In genomic region chr17:4152471-4152870, GRCh38 we compare ENCODE assay signal across 26 cellular contexts. TPM values are rescaled to one million over a fixed set of nuclear protein-coding genes. Genes with fewer than 3 reads are reported as not detected.
DNase-seq lines count a peak whose midpoint lies in the region; ATAC-seq lines count a peak whose summit lies in the region.
"Had no signal": no experiment of that assay in that cellular context is flagged by ENCODE, and none has a peak within 500 bp of the region (broad histone marks: within the 10 kb centered on the region; RNA-seq: fewer than 3 reads in every experiment).

No MANE protein-coding gene starts in this region.

- no peaks in the 10 kb centered on the region for H3K9me3 Mint-ChIP-seq in stimulated activated effector memory CD8-positive, alpha-beta T cell treated with anti-CD3 and anti-CD28 coated beads, Interleukin-12 subunit alpha, Interleukin-12 subunit beta, amount 100 ng/mL, for 72 hours
- H3K9me3 Mint-ChIP-seq: activated T-cell treated with anti-CD3 and anti-CD28 coated beads, Interleukin-2, amount 50 U/mL, for 72 hours; CD4-positive, alpha-beta memory T cell; endodermal cell; nephron; stimulated activated memory B cell treated with anti-CD40 and anti-IgM and Interleukin-4, amounts not matched to agents 10 μg/mL and 1 μg/mL and 100 μg/mL, for 72 hours had no signal

- DNase-seq in AG20443 (ENCODE audit: low spot score) (peak; percentile 73), M059J (ENCODE audit: low read depth) (peak; percentile 74), astrocyte of the hippocampus (ENCODE audit: low read depth, low spot score) (peak; percentile 25), hepatic stellate cell (ENCODE audit: low spot score) (peak; percentile 79), superior temporal gyrus (ENCODE audit: extremely low spot score) (no peak), COLO668 (lab: John Stamatoyannopoulos, UW; ENCODE audit: unreplicated experiment) (no peak)
- no peak for DNase-seq in stimulated activated effector memory CD8-positive, alpha-beta T cell treated with anti-CD3 and anti-CD28 coated beads, Interleukin-12 subunit alpha, Interleukin-12 subunit beta, amount 100 ng/mL, for 72 hours (ENCODE audit: low spot score in 2 of 2)
- DNase-seq: ACHN; activated CD4-positive, alpha-beta T cell treated with anti-CD3 and anti-CD28 coated beads for 36 hours; activated naive CD4-positive, alpha-beta T cell treated with anti-CD3 and anti-CD28 coated beads, Interleukin-2, amount 50 U/mL, for 16 hours; activated T-cell treated with anti-CD3 and anti-CD28 coated beads, Interleukin-2, amount 50 U/mL, for 72 hours; body of pancreas; CD4-positive, alpha-beta memory T cell; colonic mucosa; DMS153; endodermal cell; left colon; MM.1S; NCI-H748 treated with DMSO at 0.1 percent for 48 hours; SHP77; tibial artery had no signal

- ATAC-seq in HG03460 (IDR thresholded peaks at IDR 0.05; ENCODE audit: unreplicated experiment), result no peak
- no peak for ATAC-seq in stimulated activated effector memory CD8-positive, alpha-beta T cell treated with anti-CD3 and anti-CD28 coated beads, Interleukin-12 subunit alpha, Interleukin-12 subunit beta, amount 100 ng/mL, for 72 hours
- ATAC-seq: activated CD4-positive, alpha-beta T cell treated with anti-CD3 and anti-CD28 coated beads for 36 hours; activated T-cell treated with anti-CD3 and anti-CD28 coated beads, Interleukin-2, amount 50 U/mL, for 72 hours; body of pancreas; HepG2; left colon; sciatic nerve; stimulated activated memory B cell treated with anti-CD40 and anti-IgM and Interleukin-4, amounts not matched to agents 10 μg/mL and 1 μg/mL and 100 μg/mL, for 72 hours had no signal

- no peak overlapping the region for H3K4me3 Mint-ChIP-seq in stimulated activated effector memory CD8-positive, alpha-beta T cell treated with anti-CD3 and anti-CD28 coated beads, Interleukin-12 subunit alpha, Interleukin-12 subunit beta, amount 100 ng/mL, for 72 hours
- H3K4me3 Mint-ChIP-seq: activated CD4-positive, alpha-beta T cell treated with anti-CD3 and anti-CD28 coated beads for 36 hours; activated T-cell treated with anti-CD3 and anti-CD28 coated beads, Interleukin-2, amount 50 U/mL, for 72 hours; CD4-positive, alpha-beta memory T cell; endodermal cell; nephron; stimulated activated memory B cell treated with anti-CD40 and anti-IgM and Interleukin-4, amounts not matched to agents 10 μg/mL and 1 μg/mL and 100 μg/mL, for 72 hours had no signal

- no peaks in the 10 kb centered on the region for H3K36me3 Mint-ChIP-seq in stimulated activated effector memory CD8-positive, alpha-beta T cell treated with anti-CD3 and anti-CD28 coated beads, Interleukin-12 subunit alpha, Interleukin-12 subunit beta, amount 100 ng/mL, for 72 hours

- no peak overlapping the region for H3K27ac Mint-ChIP-seq in stimulated activated effector memory CD8-positive, alpha-beta T cell treated with anti-CD3 and anti-CD28 coated beads, Interleukin-12 subunit alpha, Interleukin-12 subunit beta, amount 100 ng/mL, for 72 hours
- H3K27ac Mint-ChIP-seq: activated CD4-positive, alpha-beta T cell treated with anti-CD3 and anti-CD28 coated beads for 36 hours; activated T-cell treated with anti-CD3 and anti-CD28 coated beads, Interleukin-2, amount 50 U/mL, for 72 hours; CD4-positive, alpha-beta memory T cell; endodermal cell; nephron; stimulated activated memory B cell treated with anti-CD40 and anti-IgM and Interleukin-4, amounts not matched to agents 10 μg/mL and 1 μg/mL and 100 μg/mL, for 72 hours had no signal

- H3K4me1 Mint-ChIP-seq in stimulated activated effector memory CD8-positive, alpha-beta T cell treated with anti-CD3 and anti-CD28 coated beads, Interleukin-12 subunit alpha, Interleukin-12 subunit beta, amount 100 ng/mL, for 72 hours, result peaks cover 6% of the 10 kb centered on the region
- H3K4me1 Mint-ChIP-seq: activated CD4-positive, alpha-beta T cell treated with anti-CD3 and anti-CD28 coated beads for 36 hours; endodermal cell; nephron; stimulated activated memory B cell treated with anti-CD40 and anti-IgM and Interleukin-4, amounts not matched to agents 10 μg/mL and 1 μg/mL and 100 μg/mL, for 72 hours had no signal

RNA-seq across cellular contexts. Expression of gene CYB5D2, which starts 9.5 kb away (rescaled TPM):
- total RNA-seq in M059J (2014; rRNA removed; shearing (Covaris generic)), result 5.5 and 6.9 TPM in 2 replicates

RNA-seq across cellular contexts. Expression of gene ZZEF1, which starts 9.6 kb away (rescaled TPM):
- total RNA-seq in M059J (2014; rRNA removed; shearing (Covaris generic)), result 10.6 and 15.5 TPM in 2 replicates

Comparison
In these comparisons a context has a peak if more than half of its experiments do, and no peak if none do; other contexts are left out.
1. DNase-seq: peak in AG20443 (single experiment), M059J (single experiment), astrocyte of the hippocampus (single experiment) and hepatic stellate cell (single experiment); none in superior temporal gyrus (single experiment), COLO668 (single experiment) and stimulated activated effector memory CD8-positive, alpha-beta T cell treated with anti-CD3 and anti-CD28 coated beads, Interleukin-12 subunit alpha, Interleukin-12 subunit beta, amount 100 ng/mL, for 72 hours (0 of 2).